34 cellular contexts compared by ENCODE assay signal in genomic region chr16:79747688-79748087, GRCh38.
"Had no signal": no experiment of that assay in that cellular context is flagged by ENCODE, and none has a peak within 500 bp of the region (broad histone marks: within the 10 kb centered on the region; RNA-seq: fewer than 3 reads in every experiment).

No MANE protein-coding gene starts in this region.

- H3K4me3 Mint-ChIP-seq: activated B cell treated with CpG ODN at 0.5 μM for 24 hours; activated CD8-positive, alpha-beta T cell treated with anti-CD3 and anti-CD28 coated beads for 36 hours; activated naive CD8-positive, alpha-beta T cell; activated naive CD8-positive, alpha-beta T cell treated with anti-CD3 and anti-CD28 coated beads, Interleukin-2, amount 50 U/mL, for 24 hours; activated T-cell treated with anti-CD3 and anti-CD28 coated beads, Interleukin-2, amount 50 U/mL, for 4 hours; activated T-helper 17 cell treated with anti-CD3 and anti-CD28 coated beads, Interleukin-2, amount 50 U/mL, for 72 hours; central memory CD8-positive, alpha-beta T cell; dendritic cell treated with granulocyte-macrophage colony-stimulating factor and Interleukin-4, amounts not matched to agents 40 ng/mL and 50 ng/mL, for 4 days; endodermal cell; T-helper 1 cell treated with Interleukin-12 subunit alpha and Interleukin-12 subunit beta and Interleukin-4 antibody, amounts not matched to agents 30 μg/mL and 1 μg/mL, for 36 hours; T-helper 2 cell treated with Interferon-gamma antibody and Interleukin-4, amounts not matched to agents 5 μg/mL and 100 μg/mL, for 36 hours had no signal

- ATAC-seq: activated CD8-positive, alpha-beta T cell treated with anti-CD3 and anti-CD28 coated beads for 36 hours; activated naive CD8-positive, alpha-beta T cell treated with anti-CD3 and anti-CD28 coated beads, Interleukin-2, amount 50 U/mL, for 24 hours; activated T-cell treated with anti-CD3 and anti-CD28 coated beads, Interleukin-2, amount 50 U/mL, for 4 hours; activated T-helper 17 cell treated with anti-CD3 and anti-CD28 coated beads, Interleukin-2, amount 50 U/mL, for 72 hours; body of pancreas; gastroesophageal sphincter; heart right ventricle had no signal

- H3K9me3 ChIP-seq: adrenal gland, body of pancreas, esophagus squamous epithelium, gastroesophageal sphincter had no signal

- H3K4me1 ChIP-seq: adrenal gland, body of pancreas had no signal

- H3K36me3 ChIP-seq: adrenal gland, esophagus squamous epithelium, gastroesophageal sphincter, heart right ventricle, WERI-Rb-1 had no signal

- H3K27me3 ChIP-seq: adrenal gland, body of pancreas, esophagus squamous epithelium, gastroesophageal sphincter, heart right ventricle, hepatocyte had no signal

- H3K4me1 Mint-ChIP-seq: activated B cell treated with CpG ODN at 0.5 μM for 24 hours; activated naive CD8-positive, alpha-beta T cell treated with anti-CD3 and anti-CD28 coated beads, Interleukin-2, amount 50 U/mL, for 24 hours; central memory CD8-positive, alpha-beta T cell had no signal

- H3K27me3 Mint-ChIP-seq: activated naive CD8-positive, alpha-beta T cell; activated T-helper 17 cell treated with anti-CD3 and anti-CD28 coated beads, Interleukin-2, amount 50 U/mL, for 72 hours; dendritic cell treated with granulocyte-macrophage colony-stimulating factor and Interleukin-4, amounts not matched to agents 40 ng/mL and 50 ng/mL, for 4 days had no signal

- DNase-seq: activated B cell treated with CpG ODN at 0.5 μM for 24 hours; activated CD4-positive, alpha-beta T cell treated with anti-CD3 and anti-CD28 coated beads for 48 hours; activated CD4-positive, alpha-beta T cell treated with anti-CD3 and anti-CD28 coated beads, Interleukin-2, amount 50 U/mL, for 1 hour; activated CD4-positive, alpha-beta T cell treated with anti-CD3 and anti-CD28 coated beads, Interleukin-2, amount 50 U/mL, for 48 hours; activated CD8-positive, alpha-beta memory T cell treated with anti-CD3 and anti-CD28 coated beads for 24 hours; activated CD8-positive, alpha-beta T cell treated with anti-CD3 and anti-CD28 coated beads for 36 hours; activated effector memory CD4-positive, alpha-beta T cell treated with Interleukin-2 at 50 U/mL for 16 hours; activated gamma-delta T cell treated with Interleukin-2 at 50 U/mL for 16 hours; activated naive CD4-positive, alpha-beta T cell treated with anti-CD3 and anti-CD28 coated beads, Interleukin-2, amount 50 U/mL, for 16 hours; activated naive CD4-positive, alpha-beta T cell treated with Interleukin-2 at 50 U/mL for 16 hours; activated naive CD8-positive, alpha-beta T cell treated with anti-CD3 and anti-CD28 coated beads, Interleukin-2, amount 50 U/mL, for 24 hours; activated T-cell treated with anti-CD3 and anti-CD28 coated beads, Interleukin-2, amount 50 U/mL, for 4 hours; adrenal gland; amygdala; aorta; body of pancreas; dorsolateral prefrontal cortex; effector memory CD4-positive, alpha-beta T cell; endodermal cell; erythroblast; esophagus squamous epithelium; foreskin melanocyte; heart right ventricle; T1000; WERI-Rb-1 had no signal

- H3K27ac ChIP-seq: adrenal gland, body of pancreas, coronary artery, dorsolateral prefrontal cortex, esophagus squamous epithelium, gastroesophageal sphincter, heart right ventricle, hepatocyte, WERI-Rb-1 had no signal

- H3K9me3 Mint-ChIP-seq: activated CD8-positive, alpha-beta T cell treated with anti-CD3 and anti-CD28 coated beads for 36 hours; activated naive CD8-positive, alpha-beta T cell treated with anti-CD3 and anti-CD28 coated beads, Interleukin-2, amount 50 U/mL, for 24 hours; central memory CD8-positive, alpha-beta T cell had no signal

- H3K27ac Mint-ChIP-seq: activated B cell treated with CpG ODN at 0.5 μM for 24 hours; activated CD8-positive, alpha-beta T cell treated with anti-CD3 and anti-CD28 coated beads for 36 hours; activated naive CD8-positive, alpha-beta T cell; activated naive CD8-positive, alpha-beta T cell treated with anti-CD3 and anti-CD28 coated beads, Interleukin-2, amount 50 U/mL, for 24 hours; activated T-helper 17 cell treated with anti-CD3 and anti-CD28 coated beads, Interleukin-2, amount 50 U/mL, for 72 hours; dendritic cell treated with granulocyte-macrophage colony-stimulating factor and Interleukin-4, amounts not matched to agents 40 ng/mL and 50 ng/mL, for 4 days; endodermal cell; T-helper 1 cell treated with Interleukin-12 subunit alpha and Interleukin-12 subunit beta and Interleukin-4 antibody, amounts not matched to agents 30 μg/mL and 1 μg/mL, for 36 hours; T-helper 2 cell treated with Interferon-gamma antibody and Interleukin-4, amounts not matched to agents 5 μg/mL and 100 μg/mL, for 36 hours had no signal

- H3K36me3 Mint-ChIP-seq: activated naive CD8-positive, alpha-beta T cell had no signal

- H3K4me3 ChIP-seq: adrenal gland, body of pancreas, coronary artery, dorsolateral prefrontal cortex, esophagus squamous epithelium, gastroesophageal sphincter, heart right ventricle, hepatocyte had no signal
